Comparison of ENCODE assay signal across 39 cellular contexts in the genomic region with DNA sequence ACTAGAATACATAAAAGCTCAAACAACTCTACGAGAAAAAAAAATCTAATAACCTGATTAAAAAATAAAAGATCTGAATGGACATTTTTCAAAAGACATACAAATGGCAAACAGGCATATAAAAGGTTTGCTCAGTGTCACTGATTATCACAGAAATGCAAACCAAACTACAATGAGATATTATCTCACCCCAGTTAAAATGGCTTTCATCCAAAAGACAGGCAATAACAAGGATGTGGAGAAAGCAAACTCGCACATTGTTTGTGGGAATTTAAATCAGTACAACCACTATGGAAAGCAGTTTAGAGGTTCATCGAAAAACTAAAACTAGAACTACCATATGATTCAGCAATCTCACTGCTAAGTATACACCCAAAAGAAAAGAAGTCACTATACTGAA. TPM values are rescaled to one million over a fixed set of nuclear protein-coding genes. Genes with fewer than 3 reads are reported as not detected.
"Had no signal": no experiment of that assay in that cellular context is flagged by ENCODE, and none has a peak within 500 bp of the region (broad histone marks: within the 10 kb centered on the region; RNA-seq: fewer than 3 reads in every experiment).

No MANE protein-coding gene starts in this region.

- H3K36me3 ChIP-seq: gastroesophageal sphincter, neutrophil, prostate gland, thoracic aorta, WERI-Rb-1 had no signal

- DNase-seq: activated CD4-positive, alpha-beta T cell treated with anti-CD3 and anti-CD28 coated beads for 48 hours; activated CD4-positive, alpha-beta T cell treated with anti-CD3 and anti-CD28 coated beads, Interleukin-2, amount 50 U/mL, for 48 hours; activated CD8-positive, alpha-beta memory T cell treated with anti-CD3 and anti-CD28 coated beads for 24 hours; activated gamma-delta T cell; activated naive CD4-positive, alpha-beta T cell treated with anti-CD3 and anti-CD28 coated beads, Interleukin-2, amount 10 ng/mL, durations not matched to agents 7 days and 5 days; activated naive CD8-positive, alpha-beta T cell treated with anti-CD3 and anti-CD28 coated beads, Interleukin-2, amount 10 ng/mL, durations not matched to agents 7 days and 5 days; activated T-cell treated with anti-CD3 and anti-CD28 coated beads, Interleukin-2, amount 50 U/mL, for 1 hour; amniotic stem cell; caudate nucleus; cortex of kidney; effector memory CD8-positive, alpha-beta T cell; head of caudate nucleus; hippocampal formation; left cardiac atrium; left ventricle myocardium superior; mucosa of descending colon; retina; stimulated activated CD4-positive, alpha-beta T cell treated with anti-CD3 and anti-CD28 coated beads, Interleukin-12 subunit alpha, Interleukin-12 subunit beta, amount 100 ng/mL, for 4 hours; stimulated activated CD4-positive, alpha-beta T cell treated with anti-CD3 and anti-CD28 coated beads, Interleukin-4, amount 100 ng/mL, for 1 hour; stimulated activated naive CD8-positive, alpha-beta T cell treated with anti-CD3 and anti-CD28 coated beads, Interleukin-15, Interleukin-2, amounts not matched to agents 100 U/mL and 50 U/mL, for 24 hours; trophoblast cell; WERI-Rb-1 had no signal

- H3K4me3 Mint-ChIP-seq: activated naive CD4-positive, alpha-beta T cell treated with anti-CD3 and anti-CD28 coated beads, Interleukin-2, amount 10 ng/mL, durations not matched to agents 7 days and 5 days; activated naive CD8-positive, alpha-beta T cell treated with anti-CD3 and anti-CD28 coated beads, Interleukin-2, amount 10 ng/mL, durations not matched to agents 7 days and 5 days; activated T-helper 1 cell treated with anti-CD3 and anti-CD28 coated beads, Interleukin-12 subunit alpha, Interleukin-12 subunit beta, Interleukin-2, Interleukin-4 antibody, amounts not matched to agents 30 ng/mL and 10 ng/mL and 1 ng/mL, durations not matched to agents 14 hours and 24 hours and 36 hours; effector memory CD8-positive, alpha-beta T cell; nephron had no signal

- H3K4me3 ChIP-seq: gastroesophageal sphincter, mucosa of descending colon, prostate gland, skin epidermis, thoracic aorta had no signal

- H3K36me3 Mint-ChIP-seq: activated naive CD4-positive, alpha-beta T cell treated with anti-CD3 and anti-CD28 coated beads, Interleukin-2, amount 10 ng/mL, durations not matched to agents 7 days and 5 days; activated naive CD8-positive, alpha-beta T cell treated with anti-CD3 and anti-CD28 coated beads, Interleukin-2, amount 10 ng/mL, durations not matched to agents 7 days and 5 days had no signal

- H3K27ac ChIP-seq: gastroesophageal sphincter, neutrophil, prostate gland, skin epidermis, thoracic aorta, WERI-Rb-1 had no signal

- H3K9me3 ChIP-seq: gastroesophageal sphincter, mucosa of descending colon, neutrophil, prostate gland, thoracic aorta had no signal

- H3K4me1 ChIP-seq: gastroesophageal sphincter, prostate gland had no signal

- H3K27me3 ChIP-seq: gastroesophageal sphincter, neutrophil had no signal

- H3K4me1 Mint-ChIP-seq: activated naive CD4-positive, alpha-beta T cell treated with anti-CD3 and anti-CD28 coated beads, Interleukin-2, amount 10 ng/mL, durations not matched to agents 7 days and 5 days; activated naive CD8-positive, alpha-beta T cell treated with anti-CD3 and anti-CD28 coated beads, Interleukin-2, amount 10 ng/mL, durations not matched to agents 7 days and 5 days; nephron had no signal

- ATAC-seq: activated CD4-positive, CD25-positive, alpha-beta regulatory T cell treated with anti-CD3 and anti-CD28 coated beads, Interleukin-2, amount 50 U/mL, for 24 hours; effector memory CD8-positive, alpha-beta T cell; gastroesophageal sphincter; left cardiac atrium; left ventricle myocardium superior; mucosa of descending colon; sciatic nerve; stimulated activated naive CD8-positive, alpha-beta T cell treated with anti-CD3 and anti-CD28 coated beads, Interleukin-15, Interleukin-2, amounts not matched to agents 100 U/mL and 50 U/mL, for 24 hours had no signal

- H3K27ac Mint-ChIP-seq: activated naive CD4-positive, alpha-beta T cell treated with anti-CD3 and anti-CD28 coated beads, Interleukin-2, amount 10 ng/mL, durations not matched to agents 7 days and 5 days; activated naive CD8-positive, alpha-beta T cell treated with anti-CD3 and anti-CD28 coated beads, Interleukin-2, amount 10 ng/mL, durations not matched to agents 7 days and 5 days; activated T-helper 1 cell treated with anti-CD3 and anti-CD28 coated beads, Interleukin-12 subunit alpha, Interleukin-12 subunit beta, Interleukin-2, Interleukin-4 antibody, amounts not matched to agents 30 ng/mL and 10 ng/mL and 1 ng/mL, durations not matched to agents 14 hours and 24 hours and 36 hours; effector memory CD8-positive, alpha-beta T cell; nephron had no signal

- H3K9me3 Mint-ChIP-seq: activated naive CD4-positive, alpha-beta T cell treated with anti-CD3 and anti-CD28 coated beads, Interleukin-2, amount 10 ng/mL, durations not matched to agents 7 days and 5 days; activated naive CD8-positive, alpha-beta T cell treated with anti-CD3 and anti-CD28 coated beads, Interleukin-2, amount 10 ng/mL, durations not matched to agents 7 days and 5 days; activated T-helper 1 cell treated with anti-CD3 and anti-CD28 coated beads, Interleukin-12 subunit alpha, Interleukin-12 subunit beta, Interleukin-2, Interleukin-4 antibody, amounts not matched to agents 30 ng/mL and 10 ng/mL and 1 ng/mL, durations not matched to agents 14 hours and 24 hours and 36 hours; effector memory CD8-positive, alpha-beta T cell had no signal

RNA-seq across cellular contexts. Expression of a gene that starts 20.8 kb away (rescaled TPM):
- total RNA-seq: activated naive CD8-positive, alpha-beta T cell treated with anti-CD3 and anti-CD28 coated beads, Interleukin-2, amount 10 ng/mL, durations not matched to agents 7 days and 5 days; activated T-helper 1 cell treated with anti-CD3 and anti-CD28 coated beads, Interleukin-12 subunit alpha, Interleukin-12 subunit beta, Interleukin-2, Interleukin-4 antibody, amounts not matched to agents 30 ng/mL and 10 ng/mL and 1 ng/mL, durations not matched to agents 14 hours and 24 hours and 36 hours; chondrocyte; endothelial cell of umbilical vein; fibroblast of lung; fibroblast of villous mesenchyme; gastroesophageal sphincter; left ventricle myocardium superior; lung microvascular endothelial cell; mesenteric fat pad; myocyte; osteocyte; sciatic nerve; thoracic aorta had no signal

RNA-seq across cellular contexts. Expression of a gene that starts 54.7 kb away (rescaled TPM):
- total RNA-seq: activated naive CD8-positive, alpha-beta T cell treated with anti-CD3 and anti-CD28 coated beads, Interleukin-2, amount 10 ng/mL, durations not matched to agents 7 days and 5 days; activated T-helper 1 cell treated with anti-CD3 and anti-CD28 coated beads, Interleukin-12 subunit alpha, Interleukin-12 subunit beta, Interleukin-2, Interleukin-4 antibody, amounts not matched to agents 30 ng/mL and 10 ng/mL and 1 ng/mL, durations not matched to agents 14 hours and 24 hours and 36 hours; chondrocyte; endothelial cell of umbilical vein; fibroblast of lung; fibroblast of villous mesenchyme; gastroesophageal sphincter; left cardiac atrium; left ventricle myocardium superior; lung microvascular endothelial cell; mesenteric fat pad; mucosa of descending colon; myocyte; osteocyte; sciatic nerve; thoracic aorta had no signal
